11 cellular contexts compared by ENCODE assay signal in the genomic region with DNA sequence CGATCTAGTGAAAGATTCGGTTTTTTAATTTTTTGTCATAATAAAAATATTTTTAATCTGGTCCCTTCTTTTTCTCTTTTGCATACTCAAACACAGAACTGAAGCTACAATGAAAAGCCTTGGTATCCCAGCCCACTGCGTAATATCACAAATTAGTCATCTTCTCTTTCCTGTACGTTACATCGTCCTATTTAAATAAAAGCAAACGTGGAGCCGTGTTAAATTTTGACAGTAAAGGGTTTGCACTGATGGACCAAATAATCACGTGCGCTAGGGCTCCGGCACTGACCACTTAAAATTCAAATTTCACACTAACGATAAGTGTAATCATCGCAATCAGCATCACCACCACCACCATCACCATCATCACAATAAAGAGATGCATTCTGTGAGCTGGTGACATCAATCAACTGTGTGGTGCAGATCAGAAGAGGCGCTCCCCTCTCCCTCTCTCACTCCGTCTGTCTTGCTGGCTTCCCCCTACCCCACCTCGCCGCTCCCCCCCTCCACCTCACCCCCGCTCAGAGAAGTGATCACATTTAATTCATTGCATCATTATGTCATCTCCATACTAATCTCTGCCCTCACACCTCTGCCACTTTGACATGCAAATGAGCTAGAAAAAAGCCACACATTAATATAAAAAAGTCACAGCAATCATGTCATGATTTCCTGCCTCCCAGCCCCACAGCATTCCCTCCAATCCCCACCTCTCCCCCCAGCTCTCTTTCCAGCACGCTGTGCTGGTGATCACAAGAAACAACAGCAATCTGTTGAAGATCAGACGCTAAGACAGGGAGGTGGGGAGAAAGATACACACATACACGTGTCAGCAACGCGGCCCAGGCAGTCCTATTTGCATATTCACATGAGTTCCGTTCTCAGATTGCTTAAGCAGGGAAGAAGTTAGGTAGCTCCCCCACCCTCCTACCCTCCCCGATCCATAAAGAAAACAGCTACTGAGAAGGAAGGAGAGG.
DNase-seq lines count a peak whose midpoint lies in the region; TF ChIP-seq lines count a peak whose summit lies in the region.
"Had no signal": no experiment of that assay in that cellular context is flagged by ENCODE, and none has a peak within 500 bp of the region (broad histone marks: within the 10 kb centered on the region; RNA-seq: fewer than 3 reads in every experiment).

No MANE protein-coding gene starts in this region.

- H3K27ac Mint-ChIP-seq in HFFc6 = no peak overlapping the region
- H3K27ac Mint-ChIP-seq: immature natural killer cell had no signal

- no peaks in the 10 kb centered on the region for H3K36me3 Mint-ChIP-seq in HFFc6 (ENCODE audit: low read depth)
- H3K36me3 Mint-ChIP-seq: immature natural killer cell had no signal

- no peaks in the 10 kb centered on the region for H3K9me3 ChIP-seq in sigmoid colon

- TF ChIP-seq POLR2A in sigmoid colon (IDR thresholded peaks at IDR 0.05) = no peak

- peak; percentile 26 for DNase-seq in SKM-1 treated with dmso at 0.1 percent for 144 hours (lab: John Stamatoyannopoulos, UW; ENCODE audit: unreplicated experiment)
- DNase-seq in SKM-1 (lab: John Stamatoyannopoulos, UW; ENCODE audit: unreplicated experiment) = no peak
- DNase-seq in NCI-H526 treated with DMSO at 0.1 percent for 48 hours (lab: John Stamatoyannopoulos, UW) = peak; percentile 41
- peak; percentile 17 for DNase-seq in foreskin melanocyte
- peak; percentile 74 for DNase-seq in sigmoid colon
- no peak for DNase-seq in GM13976 (ENCODE audit: low spot score)
- no peak for DNase-seq in cerebellar nuclear complex (lab: John Stamatoyannopoulos, UW)
- no peak for DNase-seq in HFFc6
- DNase-seq: aorta, immature natural killer cell, NCI-H2029 had no signal

- TF ChIP-seq CTCF in sigmoid colon (IDR thresholded peaks at IDR 0.05) (no peak), GM13976 (IDR thresholded peaks at IDR 0.05; ENCODE audit: borderline replicate concordance, control extremely low read depth, extremely low read depth, insufficient read depth, missing control alignments) (no peak), HFFc6 (IDR thresholded peaks at IDR 0.05) (no peak)

- intact Hi-C loops in sigmoid colon (cut with DNase I) = no loop called here

- WGBS in sigmoid colon, 2 donors = 12 to 14% methylated on average over 24 of the region's 24 CpGs

- in situ Hi-C loops in GM13976 (cut with MboI; ENCODE audit: low sequenced_read_pairs, unreplicated experiment) = no loop called here

- peaks cover 0 to 8% (median 0%) of the 10 kb centered on the region in 4 donors for H3K4me1 ChIP-seq in sigmoid colon

- H3K27me3 Mint-ChIP-seq in HFFc6 (ENCODE audit: insufficient read depth) = peaks cover 16% of the 10 kb centered on the region

- H3K4me3 Mint-ChIP-seq in HFFc6 = no peak overlapping the region
- H3K4me3 Mint-ChIP-seq: immature natural killer cell had no signal

- peak overlapping the region in 3 of 4 donors; percentile 17 to 25 (median 24) for H3K4me3 ChIP-seq in sigmoid colon

- no peaks in the 10 kb centered on the region for H3K9me3 Mint-ChIP-seq in HFFc6

- no peaks in the 10 kb centered on the region for H3K4me1 Mint-ChIP-seq in HFFc6 (ENCODE audit: low read depth)
- H3K4me1 Mint-ChIP-seq: immature natural killer cell had no signal

- peak overlapping the region in 2 of 4 donors; percentile 17 to 22 for H3K27ac ChIP-seq in sigmoid colon

- no peak for TF ChIP-seq EP300 in sigmoid colon (IDR thresholded peaks at IDR 0.05)

- no peaks in the 10 kb centered on the region for H3K36me3 ChIP-seq in sigmoid colon

- peaks cover 0 to 19% (median 0%) of the 10 kb centered on the region in 3 donors for H3K27me3 ChIP-seq in sigmoid colon

Comparison
In these comparisons a context has a peak if more than half of its experiments do, and no peak if none do; other contexts are left out.
1. DNase-seq: peak in SKM-1 treated with dmso at 0.1 percent for 144 hours (single experiment), NCI-H526 treated with DMSO at 0.1 percent for 48 hours (single experiment), foreskin melanocyte (single experiment) and sigmoid colon (single experiment); none in SKM-1 (single experiment), GM13976 (single experiment), cerebellar nuclear complex (0 of 2) and HFFc6 (single experiment).